In the genomic region with DNA sequence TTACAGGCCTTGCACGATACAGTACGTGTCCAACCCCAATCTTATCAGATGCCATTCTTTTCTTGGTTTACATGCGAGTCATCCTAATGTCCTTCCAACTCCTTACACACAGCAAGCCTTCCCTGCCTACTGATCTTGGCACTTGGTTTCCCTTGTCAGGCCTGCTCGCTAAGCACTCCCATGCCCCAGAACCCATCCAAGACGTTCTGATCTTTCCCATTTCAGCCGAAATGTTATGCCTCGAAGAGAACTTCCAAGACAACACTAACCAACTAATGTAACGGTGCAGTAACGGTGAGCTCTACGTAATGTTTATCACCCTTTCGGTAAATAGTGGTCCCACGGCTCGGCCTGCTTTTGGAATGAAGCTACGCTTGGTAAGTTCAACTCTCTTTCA, we compare ENCODE assay signal across 9 cellular contexts. TPM values are rescaled to one million over a fixed set of nuclear protein-coding genes. Genes with fewer than 3 reads are reported as not detected.
DNase-seq lines count a peak whose midpoint lies in the region; ATAC-seq and TF ChIP-seq lines count a peak whose summit lies in the region.
"Had no signal": no experiment of that assay in that cellular context is flagged by ENCODE, and none has a peak within 500 bp of the region (broad histone marks: within the 10 kb centered on the region; RNA-seq: fewer than 3 reads in every experiment).

No MANE protein-coding gene starts in this region.

- ATAC-seq in HG02938 (IDR thresholded peaks at IDR 0.05; ENCODE audit: unreplicated experiment), result no peak
- ATAC-seq in HG02678 (IDR thresholded peaks at IDR 0.05; ENCODE audit: unreplicated experiment), result no peak
- ATAC-seq in HG03097 (IDR thresholded peaks at IDR 0.05; ENCODE audit: low FRiP score, unreplicated experiment), result no peak

- TF ChIP-seq POLR2A in esophagus muscularis mucosa (IDR thresholded peaks at IDR 0.05; ENCODE audit: low read depth), result no peak

- peak overlapping the region; percentile 72 to 85 (median 76) for H3K4me3 ChIP-seq in esophagus muscularis mucosa
- peak overlapping the region; percentile 84 for H3K4me3 ChIP-seq in retinal pigment epithelial cell (ENCODE audit: low read length)

- peak; percentile 33 for DNase-seq in GM03348 (ENCODE audit: low spot score)
- peak; percentile 19 for DNase-seq in OCI-M1 (lab: John Stamatoyannopoulos, UW)
- no peak for DNase-seq in esophagus muscularis mucosa (ENCODE audit: extremely low spot score)
- DNase-seq in retinal pigment epithelial cell (ENCODE audit: low read depth), result no peak
- no peak for DNase-seq in activated CD4-positive, CD25-positive, alpha-beta regulatory T cell (lab: John Stamatoyannopoulos, UW)

- TF ChIP-seq EP300 in esophagus muscularis mucosa (IDR thresholded peaks at IDR 0.05), result no peak

- no peak for TF ChIP-seq CTCF in esophagus muscularis mucosa (IDR thresholded peaks at IDR 0.05)
- no peak for TF ChIP-seq CTCF in retinal pigment epithelial cell (conservative IDR thresholded peaks at IDR 0.05; ENCODE audit: low read depth, low read length)

- peaks cover 0 to 6% (median 0%) of the 10 kb centered on the region in 4 donors for H3K27me3 ChIP-seq in esophagus muscularis mucosa

- H3K9me3 ChIP-seq in esophagus muscularis mucosa, result no peaks in the 10 kb centered on the region

- WGBS in esophagus muscularis mucosa, result 14% methylated on average over 7 of the region's 14 CpGs

- H3K27ac ChIP-seq in esophagus muscularis mucosa (replicated peaks in 1 of 4), result peak overlapping the region; percentile 70 to 84 (median 80)

- H3K36me3 ChIP-seq in esophagus muscularis mucosa, result peaks cover 28 to 37% (median 30%) of the 10 kb centered on the region in 4 donors

- intact Hi-C loops in esophagus muscularis mucosa (cut with DNase I), result no loop called here

- peaks cover 15 to 25% (median 22%) of the 10 kb centered on the region in 4 donors for H3K4me1 ChIP-seq in esophagus muscularis mucosa

RNA-seq across cellular contexts. Expression of gene PES1, which starts 0.5 kb away (rescaled TPM):
- total RNA-seq in esophagus muscularis mucosa, result 10 to 100 TPM; 28.2 to 55.7 (median 42.9) TPM

RNA-seq across cellular contexts. Expression of gene TCN2, which starts 15.8 kb away (rescaled TPM):
- total RNA-seq in esophagus muscularis mucosa, result 10 to 100 TPM; 28.7 to 44.2 (median 40.2) TPM

RNA-seq across cellular contexts. Expression of gene GAL3ST1, which starts 16.7 kb away (rescaled TPM):
- total RNA-seq in esophagus muscularis mucosa, result 1 to 10 TPM; 1.2 to 3.2 (median 1.9) TPM
- total RNA-seq: pulmonary artery endothelial cell had no signal

RNA-seq across cellular contexts. Expression of gene SLC35E4, which starts 44.4 kb away (rescaled TPM):
- total RNA-seq in esophagus muscularis mucosa, result 10 to 100 TPM in 2 of 4 donors, 1 to 10 TPM in 2; 4.2 to 14.1 (median 9.7) TPM

RNA-seq across cellular contexts. Expression of gene SEC14L6, which starts 44.6 kb away (rescaled TPM):
- total RNA-seq in esophagus muscularis mucosa, result 1 to 10 TPM in 3 of 4 donors, not detected in 1; 1.2 to 1.5 (median 1.4) TPM
- total RNA-seq: pulmonary artery endothelial cell had no signal

Comparison
In these comparisons a context has a peak if more than half of its experiments do, and no peak if none do; other contexts are left out.
1. DNase-seq: peak in GM03348 (single experiment) and OCI-M1 (single experiment); none in esophagus muscularis mucosa (single experiment), retinal pigment epithelial cell (single experiment) and activated CD4-positive, CD25-positive, alpha-beta regulatory T cell (0 of 4).